Comparison of ENCODE assay signal across 8 cellular contexts in the genomic region with DNA sequence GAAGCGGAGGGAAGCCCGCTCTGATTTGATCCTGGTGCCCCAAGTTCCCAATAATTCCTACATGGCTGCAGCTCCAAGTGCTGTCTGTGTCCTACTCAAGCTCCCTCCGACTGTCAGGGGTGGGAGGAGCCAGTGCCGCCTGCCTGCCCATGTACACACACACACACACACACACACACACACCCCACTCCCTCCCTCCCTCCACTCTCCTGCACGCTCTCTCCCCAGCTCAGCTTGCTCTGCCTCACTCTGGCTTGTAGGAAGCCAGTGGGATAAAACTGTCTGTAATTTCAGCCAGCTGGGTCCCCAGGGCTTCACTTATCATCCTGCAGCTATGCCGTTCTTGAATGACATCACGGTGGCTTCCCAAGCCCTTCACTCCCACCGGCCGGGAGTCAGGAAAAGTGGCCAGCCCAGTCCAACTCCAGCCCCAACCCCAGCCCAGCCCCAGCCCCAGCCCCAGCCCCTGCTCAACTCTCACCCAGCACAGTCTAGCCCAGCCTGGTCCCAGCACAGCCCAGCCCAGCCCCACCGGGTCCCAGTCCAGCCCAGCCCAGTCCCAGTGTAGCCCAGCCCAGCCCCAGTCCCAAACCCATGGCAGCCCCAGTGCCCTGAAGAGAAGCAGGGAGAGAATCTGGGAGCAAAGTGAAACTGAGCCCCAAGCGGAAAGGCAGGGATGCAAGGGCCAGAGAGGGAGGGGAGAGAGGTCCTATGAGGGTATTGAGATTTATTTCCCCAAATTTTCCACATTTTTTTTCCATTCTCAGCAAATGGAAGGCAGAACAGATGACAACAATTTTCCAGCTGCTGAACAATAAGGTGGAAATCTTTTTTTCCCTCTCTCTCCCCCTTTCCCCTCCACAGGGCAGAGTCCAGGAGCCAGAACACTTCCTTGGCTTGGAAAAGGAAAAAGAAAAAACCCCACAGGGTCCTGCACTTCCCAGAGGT.
DNase-seq lines count a peak whose midpoint lies in the region; ATAC-seq and TF ChIP-seq lines count a peak whose summit lies in the region.

No MANE protein-coding gene starts in this region.

- no peaks in the 10 kb centered on the region for H3K36me3 Mint-ChIP-seq in progenitor cell of endocrine pancreas (ENCODE audit: insufficient read depth)
- no peaks in the 10 kb centered on the region for H3K36me3 Mint-ChIP-seq in activated CD8-positive, alpha-beta memory T cell treated with anti-CD3 and anti-CD28 coated beads, Interleukin-2, amount 10 ng/mL, durations not matched to agents 7 days and 5 days

- no peaks in the 10 kb centered on the region for H3K9me3 ChIP-seq in cardiac muscle cell (ENCODE audit: low read depth)

- peak overlapping the region; percentile 19 for H3K4me3 ChIP-seq in cardiac muscle cell

- ATAC-seq in SK-N-SH treated with all-trans-retinoic acid at 6 μM for 48 hours = peak; percentile 84
- no peak for ATAC-seq in activated CD8-positive, alpha-beta memory T cell treated with anti-CD3 and anti-CD28 coated beads, Interleukin-2, amount 10 ng/mL, durations not matched to agents 7 days and 5 days
- no peak for ATAC-seq in GM19452 (IDR thresholded peaks at IDR 0.05; ENCODE audit: unreplicated experiment)

- peaks cover 46% of the 10 kb centered on the region for H3K4me1 ChIP-seq in cardiac muscle cell (ENCODE audit: low read depth)

- peak; percentile 66 for DNase-seq in Daoy (ENCODE audit: low read depth)
- peak; percentile 79 to 97 for DNase-seq in cardiac muscle cell (ENCODE audit: low read depth in 1 of 2, low spot score in 1 of 2)
- DNase-seq in progenitor cell of endocrine pancreas (ENCODE audit: low spot score, unreplicated experiment) = peak; percentile 22
- DNase-seq in activated CD8-positive, alpha-beta memory T cell treated with anti-CD3 and anti-CD28 coated beads, Interleukin-2, amount 10 ng/mL, durations not matched to agents 7 days and 5 days = no peak
- DNase-seq in activated CD4-positive, alpha-beta T cell treated with anti-CD3 and anti-CD28 coated beads, Interleukin-2, amount 50 U/mL, for 4 hours = no peak
- no peak for DNase-seq in NCI-H446 (lab: John Stamatoyannopoulos, UW)

- H3K27ac ChIP-seq in cardiac muscle cell = peak overlapping the region; percentile 58

- no peaks in the 10 kb centered on the region for H3K27me3 Mint-ChIP-seq in progenitor cell of endocrine pancreas
- no peaks in the 10 kb centered on the region for H3K27me3 Mint-ChIP-seq in activated CD8-positive, alpha-beta memory T cell treated with anti-CD3 and anti-CD28 coated beads, Interleukin-2, amount 10 ng/mL, durations not matched to agents 7 days and 5 days

- H3K36me3 ChIP-seq in cardiac muscle cell = no peaks in the 10 kb centered on the region

- no peak for TF ChIP-seq CTCF in cardiac muscle cell (IDR thresholded peaks at IDR 0.05; ENCODE audit: low read depth, low read length)
- no peak for TF ChIP-seq CTCF in progenitor cell of endocrine pancreas (IDR thresholded peaks at IDR 0.05; ENCODE audit: unreplicated experiment)

- no peak overlapping the region for H3K4me3 Mint-ChIP-seq in progenitor cell of endocrine pancreas (ENCODE audit: low read depth)
- H3K4me3 Mint-ChIP-seq in activated CD8-positive, alpha-beta memory T cell treated with anti-CD3 and anti-CD28 coated beads, Interleukin-2, amount 10 ng/mL, durations not matched to agents 7 days and 5 days = no peak overlapping the region

- H3K4me1 Mint-ChIP-seq in progenitor cell of endocrine pancreas (ENCODE audit: low read depth) = peaks cover 6% of the 10 kb centered on the region
- H3K4me1 Mint-ChIP-seq in activated CD8-positive, alpha-beta memory T cell treated with anti-CD3 and anti-CD28 coated beads, Interleukin-2, amount 10 ng/mL, durations not matched to agents 7 days and 5 days = no peaks in the 10 kb centered on the region

- no peaks in the 10 kb centered on the region for H3K9me3 Mint-ChIP-seq in progenitor cell of endocrine pancreas (ENCODE audit: low read depth)
- no peaks in the 10 kb centered on the region for H3K9me3 Mint-ChIP-seq in activated CD8-positive, alpha-beta memory T cell treated with anti-CD3 and anti-CD28 coated beads, Interleukin-2, amount 10 ng/mL, durations not matched to agents 7 days and 5 days (ENCODE audit: low read depth)

- peak overlapping the region; percentile 90 for H3K27ac Mint-ChIP-seq in progenitor cell of endocrine pancreas
- H3K27ac Mint-ChIP-seq in activated CD8-positive, alpha-beta memory T cell treated with anti-CD3 and anti-CD28 coated beads, Interleukin-2, amount 10 ng/mL, durations not matched to agents 7 days and 5 days = no peak overlapping the region

- peaks cover 41% of the 10 kb centered on the region for H3K27me3 ChIP-seq in cardiac muscle cell

- CTCF ChIA-PET in activated CD8-positive, alpha-beta memory T cell treated with anti-CD3 and anti-CD28 coated beads, Interleukin-2, amount 10 ng/mL, durations not matched to agents 7 days and 5 days (lab: Charles Lee) = interaction anchor here (1.6 kb wide), 1 partner anchor 72 kb away, joined by 4 read pairs; no protein-coding TSS in a partner anchor

TF ChIP-seq in SK-N-SH treated with all-trans-retinoic acid at 6 μM for 48 hours, 23 proteins besides CTCF, POLR2A, EP300 and RAD21:
- no peak for TF ChIP-seq SNAI2 (CRISPR knock-in tag; IDR thresholded peaks at IDR 0.05)
- peak; percentile 21; the same call in 1 of the 2 replicates for TF ChIP-seq TCF4 (CRISPR knock-in tag; IDR thresholded peaks at IDR 0.05; ENCODE audit: borderline replicate concordance)
- no peak for TF ChIP-seq PATZ1 (CRISPR knock-in tag; IDR thresholded peaks at IDR 0.05; ENCODE audit: borderline replicate concordance)
- TF ChIP-seq CSDC2 (CRISPR knock-in tag; IDR thresholded peaks at IDR 0.05) = no peak
- TF ChIP-seq GLIS3 (CRISPR knock-in tag; IDR thresholded peaks at IDR 0.05) = no peak
- TF ChIP-seq, protein P1, sequence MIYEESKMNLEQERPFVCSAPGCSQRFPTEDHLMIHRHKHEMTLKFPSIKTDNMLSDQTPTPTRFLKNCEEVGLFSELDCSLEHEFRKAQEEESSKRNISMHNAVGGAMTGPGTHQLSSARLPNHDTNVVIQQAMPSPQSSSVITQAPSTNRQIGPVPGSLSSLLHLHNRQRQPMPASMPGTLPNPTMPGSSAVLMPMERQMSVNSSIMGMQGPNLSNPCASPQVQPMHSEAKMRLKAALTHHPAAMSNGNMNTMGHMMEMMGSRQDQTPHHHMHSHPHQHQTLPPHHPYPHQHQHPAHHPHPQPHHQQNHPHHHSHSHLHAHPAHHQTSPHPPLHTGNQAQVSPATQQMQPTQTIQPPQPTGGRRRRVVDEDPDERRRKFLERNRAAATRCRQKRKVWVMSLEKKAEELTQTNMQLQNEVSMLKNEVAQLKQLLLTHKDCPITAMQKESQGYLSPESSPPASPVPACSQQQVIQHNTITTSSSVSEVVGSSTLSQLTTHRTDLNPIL (CRISPR knock-in tag; IDR thresholded peaks at IDR 0.05; ENCODE audit: low read depth) = no peak
- TF ChIP-seq RARB (CRISPR knock-in tag; IDR thresholded peaks at IDR 0.05) = no peak
- TF ChIP-seq BACH2 (CRISPR knock-in tag; IDR thresholded peaks at IDR 0.05; ENCODE audit: borderline replicate concordance) = no peak
TF ChIP-seq in SK-N-SH treated with all-trans-retinoic acid at 6 μM for 48 hours: peak in this region for 1.

Comparison
In these comparisons a context has a peak if more than half of its experiments do, and no peak if none do; other contexts are left out.
1. DNase-seq: peak in Daoy (single experiment), cardiac muscle cell (2 of 2) and progenitor cell of endocrine pancreas (single experiment); none in activated CD8-positive, alpha-beta memory T cell treated with anti-CD3 and anti-CD28 coated beads, Interleukin-2, amount 10 ng/mL, durations not matched to agents 7 days and 5 days (single experiment), activated CD4-positive, alpha-beta T cell treated with anti-CD3 and anti-CD28 coated beads, Interleukin-2, amount 50 U/mL, for 4 hours (0 of 2) and NCI-H446 (0 of 2).